ENCODE assay signal across 11 cellular contexts in genomic region chrX:13220916-13221315, GRCh38.
DNase-seq lines count a peak whose midpoint lies in the region; ATAC-seq, FAIRE-seq and TF ChIP-seq lines count a peak whose summit lies in the region.
"Had no signal": no experiment of that assay in that cellular context is flagged by ENCODE, and none has a peak within 500 bp of the region (broad histone marks: within the 10 kb centered on the region; RNA-seq: fewer than 3 reads in every experiment).

No MANE protein-coding gene starts in this region.

- DNase-seq in right lobe of liver, result no peak
- no peak for DNase-seq in HepG2 (ENCODE audit: low spot score)
- no peak for DNase-seq in WTC11 (ENCODE audit: low spot score)
- peak; percentile 61 for DNase-seq in islet precursor cell
- no peak for DNase-seq in H54 (ENCODE audit: insufficient read length, low spot score)
- DNase-seq in right atrium auricular region (ENCODE audit: low spot score), result no peak
- no peak for DNase-seq in activated T-helper 2 cell treated with anti-CD3 and anti-CD28 coated beads, Interferon-gamma antibody, Interleukin-2, Interleukin-4, amounts not matched to agents 10 μg/mL and 5 μg/mL and 100 μg/mL, durations not matched to agents 14 hours and 24 hours and 36 hours (ENCODE audit: low spot score)
- DNase-seq: activated naive CD4-positive, alpha-beta T cell treated with anti-CD3 and anti-CD28 coated beads, Interleukin-2, amount 50 U/mL, for 16 hours; NCI-H524; WERI-Rb-1 had no signal

- H3K36me3 Mint-ChIP-seq in WTC11, result no peaks in the 10 kb centered on the region
- no peaks in the 10 kb centered on the region for H3K36me3 Mint-ChIP-seq in activated T-helper 2 cell treated with anti-CD3 and anti-CD28 coated beads, Interferon-gamma antibody, Interleukin-2, Interleukin-4, amounts not matched to agents 10 μg/mL and 5 μg/mL and 100 μg/mL, durations not matched to agents 14 hours and 24 hours and 36 hours (ENCODE audit: low read depth)

- no peaks in the 10 kb centered on the region for H3K27me3 ChIP-seq in right lobe of liver
- no peaks in the 10 kb centered on the region for H3K27me3 ChIP-seq in HepG2 (ENCODE audit: control insufficient read depth in 1 of 2, insufficient read depth in 2 of 2, low read length in 2 of 2)
- H3K27me3 ChIP-seq in right atrium auricular region, result no peaks in the 10 kb centered on the region

- CTCF ChIA-PET in HepG2 (lab: Yijun Ruan, JAX; ENCODE audit: low intra/inter-chr PET ratio, low total read pairs) (no interaction called here), WTC11 (lab: Charles Lee) (no interaction called here)

- H3K36me3 ChIP-seq in right lobe of liver (no peaks in the 10 kb centered on the region), HepG2 (replicated peaks in 1 of 2; ENCODE audit: control insufficient read depth in 1 of 2, insufficient read depth in 2 of 2, low read length in 2 of 2) (no peaks in the 10 kb centered on the region), right atrium auricular region (no peaks in the 10 kb centered on the region)
- H3K36me3 ChIP-seq: WERI-Rb-1 had no signal

- H4K20me1 ChIP-seq in HepG2 (ENCODE audit: insufficient read depth, low read length), result no peaks in the 10 kb centered on the region

- TF ChIP-seq RAD21 in HepG2 (CRISPR knock-in tag; IDR thresholded peaks at IDR 0.05), result no peak

- TF ChIP-seq CTCF in right lobe of liver (IDR thresholded peaks at IDR 0.05) (no peak), HepG2 (CRISPR knock-in tag; IDR thresholded peaks at IDR 0.05) (no peak), WTC11 (IDR thresholded peaks at IDR 0.05) (no peak), right atrium auricular region (IDR thresholded peaks at IDR 0.05) (no peak)

- in situ Hi-C loops in HepG2 (cut with HindIII; ENCODE audit: extremely low pct_ligation_motif_present, low pct_unique_long_range_greater_than_20kb), result no loop called here

- no peak overlapping the region for H3K4me3 Mint-ChIP-seq in WTC11
- H3K4me3 Mint-ChIP-seq in activated T-helper 2 cell treated with anti-CD3 and anti-CD28 coated beads, Interferon-gamma antibody, Interleukin-2, Interleukin-4, amounts not matched to agents 10 μg/mL and 5 μg/mL and 100 μg/mL, durations not matched to agents 14 hours and 24 hours and 36 hours (ENCODE audit: low read depth), result no peak overlapping the region

- no peak for TF ChIP-seq EP300 in HepG2 (IDR thresholded peaks at IDR 0.05; ENCODE audit: low read depth in 2 of 2, low read length in 2 of 2)
- TF ChIP-seq EP300 in HepG2 (CRISPR knock-in tag; IDR thresholded peaks at IDR 0.05; ENCODE audit: borderline replicate concordance), result no peak

- H3K4me2 ChIP-seq in HepG2 (ENCODE audit: low read depth, low read length), result no peak overlapping the region

- TF ChIP-seq POLR2A in right lobe of liver (IDR thresholded peaks at IDR 0.05) (no peak), HepG2 (IDR thresholded peaks at IDR 0.05; ENCODE audit: insufficient read depth in 1 of 2, low read depth in 2 of 2, low read length in 2 of 2) (no peak), H54 (IDR thresholded peaks at IDR 0.05; ENCODE audit: low read depth, low read length) (no peak)

- H3K79me2 ChIP-seq in HepG2 (ENCODE audit: insufficient read depth, low read length), result no peaks in the 10 kb centered on the region

- BruUV-seq in HepG2 (replicated peaks; lab: Mats Ljungman, UMichigan), result no TSS peak

- H3K4me1 ChIP-seq in right lobe of liver (peaks cover 0 to 6% (median 3%) of the 10 kb centered on the region in 4 donors), HepG2 (ENCODE audit: insufficient read depth, low read length) (no peaks in the 10 kb centered on the region), right atrium auricular region (peaks cover 0 to 5% of the 10 kb centered on the region in 2 donors)

- H3K9me3 Mint-ChIP-seq in WTC11, result no peaks in the 10 kb centered on the region
- no peaks in the 10 kb centered on the region for H3K9me3 Mint-ChIP-seq in activated T-helper 2 cell treated with anti-CD3 and anti-CD28 coated beads, Interferon-gamma antibody, Interleukin-2, Interleukin-4, amounts not matched to agents 10 μg/mL and 5 μg/mL and 100 μg/mL, durations not matched to agents 14 hours and 24 hours and 36 hours

- FAIRE-seq in HepG2 (lab: Jason Lieb, UNC), result no peak
- no peak for FAIRE-seq in H54 (lab: Jason Lieb, UNC)

- intact Hi-C loops in right lobe of liver (cut with DNase I) (no loop called here), HepG2 (cut with micrococcal nuclease; ENCODE audit: unreplicated experiment) (no loop called here)
- intact Hi-C loops in activated T-helper 2 cell treated with anti-CD3 and anti-CD28 coated beads, Interferon-gamma antibody, Interleukin-2, Interleukin-4, amounts not matched to agents 10 μg/mL and 5 μg/mL and 100 μg/mL, durations not matched to agents 14 hours and 24 hours and 36 hours (cut with micrococcal nuclease), result no loop called here

- no peak overlapping the region for H3K9ac ChIP-seq in HepG2 (ENCODE audit: insufficient read depth, low read depth, low read length)

- WGBS in right lobe of liver (ENCODE audit: insufficient coverage, low coverage, low lambda C conversion rate, missing lambda C conversion rate), result 24% methylated on average over 3 of the region's 4 CpGs
- WGBS in HepG2 (ENCODE audit: low lambda C conversion rate), result 0% methylated on average over 2 of the region's 4 CpGs

- H3K4me1 Mint-ChIP-seq in WTC11, result peaks cover 52% of the 10 kb centered on the region
- peaks cover 7% of the 10 kb centered on the region for H3K4me1 Mint-ChIP-seq in activated T-helper 2 cell treated with anti-CD3 and anti-CD28 coated beads, Interferon-gamma antibody, Interleukin-2, Interleukin-4, amounts not matched to agents 10 μg/mL and 5 μg/mL and 100 μg/mL, durations not matched to agents 14 hours and 24 hours and 36 hours (ENCODE audit: low read depth)

- H3K9me3 ChIP-seq in right lobe of liver (no peaks in the 10 kb centered on the region), HepG2 (ENCODE audit: low read length) (no peaks in the 10 kb centered on the region), right atrium auricular region (no peaks in the 10 kb centered on the region)

- POLR2A ChIA-PET in HepG2 (lab: Yijun Ruan, JAX) (no interaction called here), WTC11 (lab: Charles Lee) (interaction anchor here (0.8 kb wide), 1 partner anchor 246 kb away, joined by 3 read pairs; the partner anchor contains the start of gene TMSB4X)

- ATAC-seq in right lobe of liver (peak; percentile 42 to 71 (median 50)), HepG2 (no peak), WTC11 (no peak; the same call in 1 of the 2 replicates), GM19395 (IDR thresholded peaks at IDR 0.05; ENCODE audit: unreplicated experiment) (no peak)

- no peak overlapping the region for H3K4me3 ChIP-seq in right lobe of liver
- no peak overlapping the region for H3K4me3 ChIP-seq in HepG2 (replicated peaks in 1 of 3; ENCODE audit: insufficient read depth in 1 of 3, low read depth in 2 of 3, low read length in 3 of 3)
- H3K4me3 ChIP-seq in right atrium auricular region, result no peak overlapping the region

- peak overlapping the region; percentile 96 for H3K27ac Mint-ChIP-seq in WTC11
- H3K27ac Mint-ChIP-seq in activated T-helper 2 cell treated with anti-CD3 and anti-CD28 coated beads, Interferon-gamma antibody, Interleukin-2, Interleukin-4, amounts not matched to agents 10 μg/mL and 5 μg/mL and 100 μg/mL, durations not matched to agents 14 hours and 24 hours and 36 hours, result no peak overlapping the region

- H3K27ac ChIP-seq in right lobe of liver, result no peak overlapping the region
- H3K27ac ChIP-seq in HepG2 (ENCODE audit: extremely low read length, insufficient read depth, low read length), result no peak overlapping the region
- no peak overlapping the region for H3K27ac ChIP-seq in right atrium auricular region
- H3K27ac ChIP-seq: WERI-Rb-1 had no signal

- H2AFZ ChIP-seq in HepG2 (ENCODE audit: low read length), result no peak overlapping the region

- no peaks in the 10 kb centered on the region for H3K27me3 Mint-ChIP-seq in WTC11 (ENCODE audit: low read depth)
- peaks cover 2% of the 10 kb centered on the region for H3K27me3 Mint-ChIP-seq in activated T-helper 2 cell treated with anti-CD3 and anti-CD28 coated beads, Interferon-gamma antibody, Interleukin-2, Interleukin-4, amounts not matched to agents 10 μg/mL and 5 μg/mL and 100 μg/mL, durations not matched to agents 14 hours and 24 hours and 36 hours (ENCODE audit: low read depth)

TF ChIP-seq in HepG2, 621 proteins besides CTCF, POLR2A, EP300 and RAD21 (continues in another document):
- TF ChIP-seq MEF2D (CRISPR knock-in tag; IDR thresholded peaks at IDR 0.05) (no peak), ZNF776 (CRISPR knock-in tag; IDR thresholded peaks at IDR 0.05) (no peak), ZNF570 (CRISPR knock-in tag; IDR thresholded peaks at IDR 0.05; ENCODE audit: borderline replicate concordance) (no peak), ZNF572 (CRISPR knock-in tag; IDR thresholded peaks at IDR 0.05) (no peak), ZNF367 (CRISPR knock-in tag; IDR thresholded peaks at IDR 0.05; ENCODE audit: borderline replicate concordance) (no peak), ZNF432 (CRISPR knock-in tag; IDR thresholded peaks at IDR 0.05; ENCODE audit: borderline replicate concordance) (no peak), JUNB (CRISPR knock-in tag; IDR thresholded peaks at IDR 0.05; ENCODE audit: borderline replicate concordance) (no peak), RBAK (CRISPR knock-in tag; IDR thresholded peaks at IDR 0.05) (no peak)

TF ChIP-seq in WTC11, 78 proteins besides CTCF, POLR2A, EP300 and RAD21:
- TF ChIP-seq NFE2L1 (CRISPR knock-in tag; IDR thresholded peaks at IDR 0.05), result no peak
- TF ChIP-seq, protein P1, sequence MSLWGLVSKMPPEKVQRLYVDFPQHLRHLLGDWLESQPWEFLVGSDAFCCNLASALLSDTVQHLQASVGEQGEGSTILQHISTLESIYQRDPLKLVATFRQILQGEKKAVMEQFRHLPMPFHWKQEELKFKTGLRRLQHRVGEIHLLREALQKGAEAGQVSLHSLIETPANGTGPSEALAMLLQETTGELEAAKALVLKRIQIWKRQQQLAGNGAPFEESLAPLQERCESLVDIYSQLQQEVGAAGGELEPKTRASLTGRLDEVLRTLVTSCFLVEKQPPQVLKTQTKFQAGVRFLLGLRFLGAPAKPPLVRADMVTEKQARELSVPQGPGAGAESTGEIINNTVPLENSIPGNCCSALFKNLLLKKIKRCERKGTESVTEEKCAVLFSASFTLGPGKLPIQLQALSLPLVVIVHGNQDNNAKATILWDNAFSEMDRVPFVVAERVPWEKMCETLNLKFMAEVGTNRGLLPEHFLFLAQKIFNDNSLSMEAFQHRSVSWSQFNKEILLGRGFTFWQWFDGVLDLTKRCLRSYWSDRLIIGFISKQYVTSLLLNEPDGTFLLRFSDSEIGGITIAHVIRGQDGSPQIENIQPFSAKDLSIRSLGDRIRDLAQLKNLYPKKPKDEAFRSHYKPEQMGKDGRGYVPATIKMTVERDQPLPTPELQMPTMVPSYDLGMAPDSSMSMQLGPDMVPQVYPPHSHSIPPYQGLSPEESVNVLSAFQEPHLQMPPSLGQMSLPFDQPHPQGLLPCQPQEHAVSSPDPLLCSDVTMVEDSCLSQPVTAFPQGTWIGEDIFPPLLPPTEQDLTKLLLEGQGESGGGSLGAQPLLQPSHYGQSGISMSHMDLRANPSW (CRISPR knock-in tag; conservative IDR thresholded peaks at IDR 0.05; ENCODE audit: low read depth), result no peak

Comparison
In these comparisons a context has a peak if more than half of its experiments do, and no peak if none do; other contexts are left out.
1. ATAC-seq: peak in right lobe of liver (4 of 4); none in HepG2 (single experiment), WTC11 (single experiment) and GM19395 (single experiment).